In the genomic region with DNA sequence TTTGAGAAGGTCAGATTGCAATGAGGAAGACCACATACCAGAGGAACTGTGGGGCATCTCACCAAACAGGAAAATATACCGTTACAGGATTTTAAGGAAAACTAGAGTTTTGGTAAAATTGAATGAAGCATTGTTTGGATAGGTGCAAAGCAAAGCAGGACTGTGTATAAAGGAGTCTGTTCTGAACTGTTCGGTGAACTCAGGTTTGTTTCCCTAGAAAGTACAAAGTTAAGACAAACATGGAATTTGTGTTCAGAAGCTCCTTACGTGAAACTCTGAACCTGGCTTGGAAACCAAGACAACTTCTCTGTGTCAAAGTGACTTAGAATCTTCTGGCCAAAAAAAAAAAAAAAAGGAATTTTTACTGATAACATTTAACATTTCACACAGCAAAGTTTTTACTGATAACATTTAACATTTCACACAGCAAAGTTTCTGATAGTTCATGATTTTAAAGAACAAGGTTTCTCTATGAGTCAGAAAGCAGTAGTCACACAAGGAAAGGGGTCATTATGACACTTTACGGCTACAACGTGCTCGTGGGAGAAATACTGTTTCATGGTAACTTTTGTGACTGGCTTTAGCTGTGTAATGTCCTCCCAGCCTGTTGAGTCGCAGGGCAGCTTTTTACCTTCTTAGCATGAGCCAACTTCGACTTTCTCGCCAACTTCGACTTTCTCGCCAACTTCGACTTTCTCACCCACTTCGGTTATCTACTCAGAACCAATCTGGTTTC, we compare ENCODE assay signal across 11 cellular contexts. TPM values are rescaled to one million over a fixed set of nuclear protein-coding genes. Genes with fewer than 3 reads are reported as not detected.
A peak's percentile ranks its signal among the peaks of the same experiment; 100 is the strongest.
DNase-seq lines count a peak whose midpoint lies in the region; ATAC-seq and TF ChIP-seq lines count a peak whose summit lies in the region.
"Had no signal": no experiment of that assay in that cellular context is flagged by ENCODE, and none has a peak within 500 bp of the region (broad histone marks: within the 10 kb centered on the region; RNA-seq: fewer than 3 reads in every experiment).

No MANE protein-coding gene starts in this region.

- DNase-seq in natural killer cell treated with Interleukin-12 subunit alpha and Interleukin-12 subunit beta and Interleukin-15 and Interleukin-18, amount 100 ng/mL, for 72 hours (ENCODE audit: low spot score) = no peak
- DNase-seq in natural killer cell (no peak), type B pancreatic cell (ENCODE audit: extremely low spot score, unreplicated experiment) (no peak), HAP-1 (ENCODE audit: low spot score in 2 of 2) (no peak), HK-2 (ENCODE audit: unreplicated experiment) (no peak), NCI-H774 (lab: John Stamatoyannopoulos, UW) (no peak)
- peak; percentile 66 to 72 for DNase-seq in activated T-cell treated with anti-CD3 and anti-CD28 coated beads, Interleukin-2, amount 50 U/mL, for 48 hours
- DNase-seq: effector CD4-positive, alpha-beta T cell; NCI-H1417 treated with DMSO at 0.1 percent for 48 hours had no signal

- H3K4me3 Mint-ChIP-seq in natural killer cell treated with Interleukin-12 subunit alpha and Interleukin-12 subunit beta and Interleukin-15 and Interleukin-18, amount 100 ng/mL, for 72 hours = peak overlapping the region; percentile 75
- no peak overlapping the region for H3K4me3 Mint-ChIP-seq in natural killer cell
- H3K4me3 Mint-ChIP-seq in type B pancreatic cell = no peak overlapping the region
- H3K4me3 Mint-ChIP-seq: nephron had no signal

- H3K36me3 Mint-ChIP-seq in natural killer cell treated with Interleukin-12 subunit alpha and Interleukin-12 subunit beta and Interleukin-15 and Interleukin-18, amount 100 ng/mL, for 72 hours = peaks cover 12% of the 10 kb centered on the region
- H3K36me3 Mint-ChIP-seq in natural killer cell = peaks cover 8% of the 10 kb centered on the region
- H3K36me3 Mint-ChIP-seq in type B pancreatic cell = peaks cover 25% of the 10 kb centered on the region

- H3K4me1 Mint-ChIP-seq in natural killer cell treated with Interleukin-12 subunit alpha and Interleukin-12 subunit beta and Interleukin-15 and Interleukin-18, amount 100 ng/mL, for 72 hours (ENCODE audit: low read depth in 2 of 2) = peaks cover 25 to 26% of the 10 kb centered on the region in 2 donors
- H3K4me1 Mint-ChIP-seq in natural killer cell (peaks cover 0 to 11% of the 10 kb centered on the region in 2 donors), type B pancreatic cell (ENCODE audit: unreplicated experiment) (peaks cover 4% of the 10 kb centered on the region)
- H3K4me1 Mint-ChIP-seq: nephron had no signal

- peak; percentile 76 to 91 for ATAC-seq in natural killer cell treated with Interleukin-12 subunit alpha and Interleukin-12 subunit beta and Interleukin-15 and Interleukin-18, amount 100 ng/mL, for 72 hours
- ATAC-seq in natural killer cell (no peak), HG02981 (IDR thresholded peaks at IDR 0.05; ENCODE audit: unreplicated experiment) (peak; percentile 64)

- peaks cover 13% of the 10 kb centered on the region for H3K36me3 ChIP-seq in HAP-1 (replicated peaks)

- H3K9me3 Mint-ChIP-seq in natural killer cell treated with Interleukin-12 subunit alpha and Interleukin-12 subunit beta and Interleukin-15 and Interleukin-18, amount 100 ng/mL, for 72 hours = peaks cover 3% of the 10 kb centered on the region
- H3K9me3 Mint-ChIP-seq in natural killer cell = no peaks in the 10 kb centered on the region
- peaks cover 5% of the 10 kb centered on the region for H3K9me3 Mint-ChIP-seq in type B pancreatic cell

- in situ Hi-C loops in HAP-1 (cut with MboI; ENCODE audit: low sequenced_read_pairs) = no loop called here

- H3K4me1 ChIP-seq in HAP-1 = no peaks in the 10 kb centered on the region

- no peaks in the 10 kb centered on the region for H3K27me3 Mint-ChIP-seq in natural killer cell treated with Interleukin-12 subunit alpha and Interleukin-12 subunit beta and Interleukin-15 and Interleukin-18, amount 100 ng/mL, for 72 hours
- H3K27me3 Mint-ChIP-seq in natural killer cell (ENCODE audit: low read depth in 2 of 2) = no peaks in the 10 kb centered on the region
- H3K27me3 Mint-ChIP-seq in type B pancreatic cell = no peaks in the 10 kb centered on the region

- H3K27me3 ChIP-seq in HAP-1 (ENCODE audit: low read depth) = no peaks in the 10 kb centered on the region

- no peaks in the 10 kb centered on the region for H3K9me3 ChIP-seq in HAP-1

- TF ChIP-seq CTCF in natural killer cell (IDR thresholded peaks at IDR 0.05) (no peak), type B pancreatic cell (conservative IDR thresholded peaks at IDR 0.05) (no peak)

- peak overlapping the region; percentile 17 to 64 for H3K27ac Mint-ChIP-seq in natural killer cell treated with Interleukin-12 subunit alpha and Interleukin-12 subunit beta and Interleukin-15 and Interleukin-18, amount 100 ng/mL, for 72 hours
- H3K27ac Mint-ChIP-seq in natural killer cell (no peak overlapping the region), type B pancreatic cell (peak overlapping the region; percentile 13)
- H3K27ac Mint-ChIP-seq: nephron had no signal

- no peak overlapping the region for H3K4me3 ChIP-seq in HAP-1

- intact Hi-C loops in natural killer cell (cut with micrococcal nuclease) = no loop called here

RNA-seq across cellular contexts. Expression of a gene that starts 21.2 kb away (rescaled TPM):
- 10 to 100 TPM; 29.3 to 70.3 TPM for total RNA-seq in natural killer cell treated with Interleukin-12 subunit alpha and Interleukin-12 subunit beta and Interleukin-15 and Interleukin-18, amount 100 ng/mL, for 72 hours
- total RNA-seq in natural killer cell (10 to 100 TPM; 40.0 to 47.9 (median 45.3) TPM), type B pancreatic cell (ENCODE audit: low replicate concordance) (34.6 and 71.5 TPM in 2 replicates)

RNA-seq across cellular contexts. Expression of a gene that starts 36.9 kb away (rescaled TPM):
- 10 to 100 TPM; 87.1 to 92.6 TPM for total RNA-seq in natural killer cell treated with Interleukin-12 subunit alpha and Interleukin-12 subunit beta and Interleukin-15 and Interleukin-18, amount 100 ng/mL, for 72 hours
- total RNA-seq in natural killer cell (10 to 100 TPM; 47.6 to 56.8 (median 54.8) TPM), type B pancreatic cell (ENCODE audit: low replicate concordance) (59.3 and 73.4 TPM in 2 replicates)

Comparison
In these comparisons a context has a peak if more than half of its experiments do, and no peak if none do; other contexts are left out.
1. ATAC-seq: peak in natural killer cell treated with Interleukin-12 subunit alpha and Interleukin-12 subunit beta and Interleukin-15 and Interleukin-18, amount 100 ng/mL, for 72 hours (2 of 2) and HG02981 (single experiment); none in natural killer cell (0 of 3).
2. H3K27ac Mint-ChIP-seq: peak in natural killer cell treated with Interleukin-12 subunit alpha and Interleukin-12 subunit beta and Interleukin-15 and Interleukin-18, amount 100 ng/mL, for 72 hours (2 of 2) and type B pancreatic cell (single experiment); none in natural killer cell (0 of 2).
3. DNase-seq: peak in activated T-cell treated with anti-CD3 and anti-CD28 coated beads, Interleukin-2, amount 50 U/mL, for 48 hours (2 of 2); none in natural killer cell treated with Interleukin-12 subunit alpha and Interleukin-12 subunit beta and Interleukin-15 and Interleukin-18, amount 100 ng/mL, for 72 hours (single experiment), natural killer cell (single experiment), type B pancreatic cell (single experiment), HAP-1 (0 of 2), HK-2 (single experiment) and NCI-H774 (single experiment).